19 cellular contexts compared by ENCODE assay signal in genomic region chr4:13793020-13793710, GRCh38.
"Had no signal": no experiment of that assay in that cellular context is flagged by ENCODE, and none has a peak within 500 bp of the region (broad histone marks: within the 10 kb centered on the region; RNA-seq: fewer than 3 reads in every experiment).

No MANE protein-coding gene starts in this region.

- H3K36me3 ChIP-seq: colonic mucosa, gastrocnemius medialis, heart left ventricle, tibial nerve had no signal

- FAIRE-seq: urothelium cell line had no signal

- H3K27me3 ChIP-seq: colonic mucosa, gastrocnemius medialis, heart left ventricle, tibial nerve had no signal

- H3K4me1 ChIP-seq: colonic mucosa, gastrocnemius medialis, heart left ventricle, psoas muscle, tibial nerve had no signal

- H3K27ac ChIP-seq: colonic mucosa, gastrocnemius medialis, heart left ventricle, psoas muscle, skin epidermis, tibial nerve had no signal

- H3K9me3 ChIP-seq: colonic mucosa, gastrocnemius medialis, psoas muscle, tibial nerve had no signal

- H3K4me3 ChIP-seq: colonic mucosa, gastrocnemius medialis, heart left ventricle, psoas muscle, skin epidermis, tibial nerve had no signal

- DNase-seq: activated CD4-positive, alpha-beta memory T cell treated with anti-CD3 and anti-CD28 coated beads for 36 hours; activated CD4-positive, alpha-beta T cell treated with anti-CD3 and anti-CD28 coated beads for 36 hours; activated naive CD4-positive, alpha-beta T cell; activated naive CD8-positive, alpha-beta T cell treated with anti-CD3 and anti-CD28 coated beads for 36 hours; activated T-cell treated with anti-CD3 and anti-CD28 coated beads for 4 hours; amniotic stem cell; colonic mucosa; gastrocnemius medialis; heart left ventricle; left ventricle myocardium superior; psoas muscle; right cardiac atrium; stimulated activated naive CD8-positive, alpha-beta T cell treated with anti-CD3 and anti-CD28 coated beads, Interleukin-15, Interleukin-2, amounts not matched to agents 100 U/mL and 50 U/mL, for 24 hours; T-helper 2 cell had no signal

- ATAC-seq: activated CD4-positive, alpha-beta T cell treated with anti-CD3 and anti-CD28 coated beads for 36 hours; activated T-helper 17 cell treated with anti-CD3 and anti-CD28 coated beads, Interleukin-2, amount 50 U/mL, for 72 hours; gastrocnemius medialis; heart left ventricle; left ventricle myocardium superior; psoas muscle; right cardiac atrium; stimulated activated naive CD8-positive, alpha-beta T cell treated with anti-CD3 and anti-CD28 coated beads, Interleukin-15, Interleukin-2, amounts not matched to agents 100 U/mL and 50 U/mL, for 24 hours; WTC11 had no signal
